9 cellular contexts compared by ENCODE assay signal in the genomic region with DNA sequence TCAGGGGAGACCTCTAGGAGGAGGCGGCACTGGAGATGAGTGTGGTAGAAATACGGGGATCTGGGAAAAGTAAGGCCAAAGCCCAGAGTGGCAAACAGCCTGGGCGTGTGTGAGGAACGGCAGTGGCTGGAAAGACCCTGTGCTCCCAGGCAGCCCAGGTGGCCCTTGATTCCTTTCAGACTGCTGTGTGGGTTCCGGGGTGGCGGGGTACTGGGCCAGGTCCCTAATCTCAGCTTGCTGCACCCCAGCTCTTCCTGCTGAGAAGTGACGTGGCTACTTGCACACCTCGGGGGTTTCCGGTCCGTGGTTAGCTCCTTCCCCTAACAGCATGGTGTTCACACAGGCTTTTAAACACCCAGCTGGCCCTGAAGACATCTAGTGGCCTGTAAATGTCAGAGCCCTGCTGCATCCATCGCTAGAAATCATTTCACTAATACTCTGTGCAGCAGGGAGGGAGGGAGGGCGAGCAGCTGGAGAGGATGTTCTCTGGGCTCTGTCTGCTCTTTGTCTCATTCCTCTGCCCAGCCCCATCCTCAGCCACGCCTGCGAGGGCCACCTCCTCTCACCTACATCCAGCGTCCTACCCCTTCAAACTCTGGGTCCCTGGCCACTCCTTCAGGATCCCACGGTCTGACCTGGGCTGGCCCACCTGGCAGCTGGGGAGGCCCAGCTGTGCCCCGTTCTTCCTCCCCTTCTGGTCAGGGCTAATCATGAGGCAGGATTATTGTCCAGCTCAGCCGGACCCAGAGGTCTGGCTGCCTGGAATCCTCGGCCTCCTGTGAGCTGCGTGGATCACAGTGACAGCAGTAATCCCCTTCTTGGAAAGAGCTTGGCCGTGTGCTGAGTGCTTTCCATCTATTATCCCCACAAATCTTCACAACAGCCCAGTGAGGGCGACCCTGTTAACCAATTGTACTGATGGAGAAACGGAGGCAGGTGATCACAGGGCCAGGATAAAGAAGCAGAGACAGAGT.
DNase-seq lines count a peak whose midpoint lies in the region; ATAC-seq and TF ChIP-seq lines count a peak whose summit lies in the region.
"Had no signal": no experiment of that assay in that cellular context is flagged by ENCODE, and none has a peak within 500 bp of the region (broad histone marks: within the 10 kb centered on the region; RNA-seq: fewer than 3 reads in every experiment).

No MANE protein-coding gene starts in this region.

- peaks cover 39 to 48% of the 10 kb centered on the region in 2 donors for H3K4me1 ChIP-seq in duodenal mucosa (ENCODE audit: control insufficient read depth in 1 of 2, insufficient read depth in 2 of 2, low read length in 2 of 2)

- DNase-seq in WERI-Rb-1 (peak; percentile 95), pons (ENCODE audit: low spot score) (no peak), SHP77 treated with DMSO at 0.1 percent for 48 hours (lab: John Stamatoyannopoulos, UW) (no peak), hypothalamus (lab: John Stamatoyannopoulos, UW) (no peak)
- peak; percentile 68 to 88 for DNase-seq in stimulated activated CD4-positive, alpha-beta T cell treated with anti-CD3 and anti-CD28 coated beads, Interleukin-4, amount 100 ng/mL, for 4 hours

- H3K9ac ChIP-seq in duodenal mucosa (ENCODE audit: low read depth in 1 of 2, low read length in 2 of 2): peak overlapping the region in 1 of 2 donors; percentile 47

- H3K9me3 ChIP-seq in WERI-Rb-1 (ENCODE audit: severe bottlenecking) (no peaks in the 10 kb centered on the region), duodenal mucosa (ENCODE audit: control insufficient read depth in 1 of 2, low read length in 2 of 2) (no peaks in the 10 kb centered on the region)
- H3K9me3 ChIP-seq: SJSA1 had no signal

- peak overlapping the region; percentile 85 for H3K27ac ChIP-seq in WERI-Rb-1
- peak overlapping the region; percentile 53 for H3K27ac ChIP-seq in duodenal mucosa (ENCODE audit: low read depth, low read length)
- H3K27ac ChIP-seq: SJSA1 had no signal

- H3K27me3 ChIP-seq in WERI-Rb-1 (ENCODE audit: insufficient read depth, low read depth, severe bottlenecking) (no peaks in the 10 kb centered on the region), duodenal mucosa (ENCODE audit: control insufficient read depth in 1 of 2, insufficient read depth in 2 of 2, low read length in 2 of 2) (no peaks in the 10 kb centered on the region)
- H3K27me3 ChIP-seq: SJSA1 had no signal

- TF ChIP-seq CTCF in WERI-Rb-1 (IDR thresholded peaks at IDR 0.05; ENCODE audit: low read depth, low read length): no peak

- peak; percentile 71 for ATAC-seq in GM18873 (IDR thresholded peaks at IDR 0.05; ENCODE audit: low FRiP score, unreplicated experiment)
- peak; percentile 81 for ATAC-seq in HG03045 (IDR thresholded peaks at IDR 0.05; ENCODE audit: unreplicated experiment)

- peak overlapping the region; percentile 21 for H3K4me3 ChIP-seq in WERI-Rb-1 (ENCODE audit: low read depth, low read length)
- H3K4me3 ChIP-seq in duodenal mucosa (ENCODE audit: low read depth in 1 of 2, low read length in 2 of 2): no peak overlapping the region
- H3K4me3 ChIP-seq: SJSA1 had no signal

- peaks cover 75% of the 10 kb centered on the region for H3K36me3 ChIP-seq in WERI-Rb-1
- H3K36me3 ChIP-seq in duodenal mucosa (ENCODE audit: control insufficient read depth in 1 of 2, insufficient read depth in 2 of 2, low read length in 2 of 2): peaks cover 25 to 57% of the 10 kb centered on the region in 2 donors

Comparison
In these comparisons a context has a peak if more than half of its experiments do, and no peak if none do; other contexts are left out.
1. DNase-seq: peak in WERI-Rb-1 (single experiment) and stimulated activated CD4-positive, alpha-beta T cell treated with anti-CD3 and anti-CD28 coated beads, Interleukin-4, amount 100 ng/mL, for 4 hours (2 of 2); none in pons (single experiment), SHP77 treated with DMSO at 0.1 percent for 48 hours (single experiment) and hypothalamus (0 of 51).